22 cellular contexts compared by ENCODE assay signal in genomic region chr2:113083311-113083710, GRCh38. TPM values are rescaled to one million over a fixed set of nuclear protein-coding genes. Genes with fewer than 3 reads are reported as not detected.
DNase-seq lines count a peak whose midpoint lies in the region; ATAC-seq, FAIRE-seq and TF ChIP-seq lines count a peak whose summit lies in the region.
"Had no signal": no experiment of that assay in that cellular context is flagged by ENCODE, and none has a peak within 500 bp of the region (broad histone marks: within the 10 kb centered on the region; RNA-seq: fewer than 3 reads in every experiment).

No MANE protein-coding gene starts in this region.

- peaks cover 10% of the 10 kb centered on the region for H3K4me1 ChIP-seq in OCI-LY3 (ENCODE audit: low read length)
- H3K4me1 ChIP-seq in K562 (replicated peaks in 1 of 2; ENCODE audit: control insufficient read depth in 2 of 2, insufficient read depth in 2 of 2, low read length in 2 of 2) = no peaks in the 10 kb centered on the region
- H3K4me1 ChIP-seq in tibial nerve = peaks cover 0 to 8% (median 0%) of the 10 kb centered on the region in 4 donors
- H3K4me1 ChIP-seq: testis had no signal

- peak; percentile 49 for DNase-seq in stimulated activated CD4-positive, alpha-beta T cell treated with anti-CD3 and anti-CD28 coated beads, Interleukin-15, amount 100 ng/mL, for 24 hours
- no peak for DNase-seq in stimulated activated CD4-positive, alpha-beta T cell treated with anti-CD3 and anti-CD28 coated beads, Interleukin-4, amount 100 ng/mL, for 4 hours
- DNase-seq in K562 (ENCODE audit: extremely low read depth in 1 of 4, low spot score in 3 of 4) (no peak), tibial nerve (ENCODE audit: low spot score in 2 of 2) (peak in 1 of 2 donors; percentile 8), activated gamma-delta T cell treated with Interleukin-2 at 50 U/mL for 16 hours (no peak)
- DNase-seq: activated CD8-positive, alpha-beta T cell treated with anti-CD3 and anti-CD28 coated beads for 36 hours; CD4-positive, alpha-beta memory T cell; H7; heart right ventricle; IMR-90; natural killer cell; NCI-H2171; NCI-H524 treated with DMSO at 0.1 percent for 48 hours; stimulated activated CD4-positive, alpha-beta T cell treated with anti-CD3 and anti-CD28 coated beads, Interleukin-12 subunit alpha, Interleukin-12 subunit beta, amount 100 ng/mL, for 4 hours; SW 1271; testis had no signal

- CTCF ChIA-PET in K562 (lab: Yijun Ruan, JAX; ENCODE audit: low intra/inter-chr PET ratio) = no interaction called here

- POLR2A ChIA-PET in K562 (lab: Yijun Ruan, JAX) = no interaction called here

- H3K79me2 ChIP-seq in OCI-LY3 (ENCODE audit: low read length) = no peaks in the 10 kb centered on the region
- no peaks in the 10 kb centered on the region for H3K79me2 ChIP-seq in K562 (ENCODE audit: control insufficient read depth, insufficient read depth, low read length)

- peak overlapping the region; percentile 55 for H3K4me2 ChIP-seq in OCI-LY3 (ENCODE audit: low read length)
- H3K4me2 ChIP-seq in K562 (ENCODE audit: insufficient read depth, low read length) = no peak overlapping the region

- H3K27me3 ChIP-seq in OCI-LY3 (ENCODE audit: low read depth, low read length) (peaks cover 28% of the 10 kb centered on the region), K562 (ENCODE audit: control insufficient read depth in 2 of 2, insufficient read depth in 2 of 2, low read length in 2 of 2) (peaks cover 2 to 4% of the 10 kb centered on the region in 2 experiments; a peak in 2 of 5 replicates), tibial nerve (no peaks in the 10 kb centered on the region)
- H3K27me3 ChIP-seq: testis had no signal

- peak overlapping the region; percentile 39 for H3K4me3 ChIP-seq in OCI-LY3 (ENCODE audit: low read length)
- H3K4me3 ChIP-seq in K562 = no peak overlapping the region
- no peak overlapping the region for H3K4me3 ChIP-seq in tibial nerve
- H3K4me3 ChIP-seq: heart right ventricle, testis had no signal

- H3K9me3 ChIP-seq in OCI-LY3 (ENCODE audit: insufficient read depth, low read length) = no peaks in the 10 kb centered on the region
- H3K9me3 ChIP-seq in K562 (replicated peaks; ENCODE audit: control insufficient read depth, insufficient read depth, low read depth, low read length) = no peaks in the 10 kb centered on the region
- no peaks in the 10 kb centered on the region for H3K9me3 ChIP-seq in tibial nerve
- H3K9me3 ChIP-seq: testis had no signal

- TF ChIP-seq CTCF in OCI-LY3 (IDR thresholded peaks at IDR 0.05; ENCODE audit: low read depth, low read length) (no peak), K562 (IDR thresholded peaks at IDR 0.05 in 2 of 3, conservative IDR thresholded peaks at IDR 0.05 in 1 of 3; ENCODE audit: insufficient read depth in 2 of 3, low read depth in 1 of 3, low read length in 3 of 3) (no peak), tibial nerve (IDR thresholded peaks at IDR 0.05) (no peak)

- H4K20me1 ChIP-seq in OCI-LY3 (ENCODE audit: insufficient read depth, low read length) (no peaks in the 10 kb centered on the region), K562 (replicated peaks; ENCODE audit: control insufficient read depth, insufficient read depth, low read length) (no peaks in the 10 kb centered on the region; the same call in 1 of the 2 replicates)

- TF ChIP-seq EP300 in K562 (IDR thresholded peaks at IDR 0.05; ENCODE audit: low read length) = no peak
- TF ChIP-seq EP300 in tibial nerve (IDR thresholded peaks at IDR 0.05) = peak; percentile 16 to 27

- H3K27ac ChIP-seq in OCI-LY3 (ENCODE audit: low read length) (no peak overlapping the region), K562 (ENCODE audit: extremely low read depth, low read depth, low read length) (no peak overlapping the region), tibial nerve (no peak overlapping the region)
- H3K27ac ChIP-seq: testis had no signal

- no peaks in the 10 kb centered on the region for H3K9me1 ChIP-seq in K562 (ENCODE audit: control insufficient read depth, insufficient read depth, low read length)

- 0% methylated on average over 8 of the region's 8 CpGs for WGBS in K562 (ENCODE audit: insufficient coverage, low coverage, missing lambda C conversion rate)
- WGBS in tibial nerve, 2 donors = 77 to 83% methylated on average over 8 of the region's 8 CpGs

- in situ Hi-C loops in K562 (cut with MboI) = no loop called here

- H3K36me3 ChIP-seq in OCI-LY3 (replicated peaks; ENCODE audit: low read depth, low read length) = no peaks in the 10 kb centered on the region
- no peaks in the 10 kb centered on the region for H3K36me3 ChIP-seq in K562 (ENCODE audit: control insufficient read depth, insufficient read depth, low read length)
- H3K36me3 ChIP-seq in tibial nerve = no peaks in the 10 kb centered on the region
- H3K36me3 ChIP-seq: heart right ventricle had no signal

- no peak overlapping the region for H3K9ac ChIP-seq in OCI-LY3 (ENCODE audit: low read length)
- no peak overlapping the region for H3K9ac ChIP-seq in K562 (ENCODE audit: insufficient read depth in 1 of 2, low read depth in 2 of 2, low read length in 2 of 2)

- intact Hi-C loops in K562 (cut with micrococcal nuclease) = loop anchor here (5.0 to 10.0 kb wide), 3 partner anchors 119 to 309 kb away; no protein-coding TSS in a partner anchor

- TF ChIP-seq RAD21 in K562 (CRISPR knock-in tag; conservative IDR thresholded peaks at IDR 0.05 in 1 of 2, IDR thresholded peaks at IDR 0.05 in 1 of 2) = no peak

- peak overlapping the region; percentile 54 for H2AFZ ChIP-seq in OCI-LY3 (ENCODE audit: low read depth, low read length)
- no peak overlapping the region for H2AFZ ChIP-seq in K562 (ENCODE audit: low read depth, low read length)

- ATAC-seq in K562 (no peak), HG03342 (IDR thresholded peaks at IDR 0.05; ENCODE audit: unreplicated experiment) (no peak)

- BruUV-seq in K562 (replicated peaks; lab: Mats Ljungman, UMichigan) = no TSS peak

- TF ChIP-seq POLR2A in K562 (conservative IDR thresholded peaks at IDR 0.05) = no peak
- TF ChIP-seq POLR2A in tibial nerve (IDR thresholded peaks at IDR 0.05) = no peak

- FAIRE-seq in K562 (lab: Jason Lieb, UNC) = no peak

RNA-seq across cellular contexts. Expression of gene IL1F10, which starts 15.5 kb away (rescaled TPM):
- total RNA-seq in K562 (2011; cell fraction: chromatin; rRNA removed; ENCODE audit: low replicate concordance) = not detected in 2 replicates
- not detected in 2 replicates for total RNA-seq in K562 (2011; cell fraction: nucleolus; rRNA removed)
- not detected in 2 replicates for total RNA-seq in K562 (2011; cell fraction: nucleoplasm; rRNA removed)
- not detected in 2 replicates for total RNA-seq in K562 (2014; rRNA removed)
- not detected in 2 replicates for total RNA-seq in K562 (2014; rRNA removed; fragmentation: Illumina TruSeq; extraction: Trizol)
- not detected in 2 replicates for total RNA-seq in K562 (2015; rRNA removed; fragmentation: Illumina TruSeq; extraction: Trizol)
- total RNA-seq in K562 (2021) = not detected in 2 replicates
- polyA plus RNA-seq in K562 (2011; rRNA removed) = not detected in 2 replicates
- polyA plus RNA-seq in K562 (2011; cell fraction: cytosol; rRNA removed) = not detected in 2 replicates
- polyA plus RNA-seq in K562 (2011; cell fraction: nucleus; rRNA removed) = not detected in 2 replicates
- not detected in 2 replicates for polyA plus RNA-seq in K562 (2012)
- not detected in 2 replicates for polyA plus RNA-seq in K562 (2014; fragmentation: Illumina TruSeq; extraction: Trizol)
- polyA plus RNA-seq in K562 (2014; fragmentation: Nextera tagmentation; extraction: Ambion mirVana) = not detected
- not detected in 2 replicates for polyA plus RNA-seq in K562 (2014; rRNA removed)
- polyA minus RNA-seq in K562 (2011; rRNA and poly(A)+ RNA removed) = not detected in 2 replicates
- not detected in 2 replicates for polyA minus RNA-seq in K562 (2011; cell fraction: cytosol; rRNA and poly(A)+ RNA removed)
- polyA minus RNA-seq in K562 (2011; cell fraction: nucleus; rRNA and poly(A)+ RNA removed) = not detected in 2 replicates
- total RNA-seq in tibial nerve = not detected
- total RNA-seq: activated CD8-positive, alpha-beta T cell treated with anti-CD3 and anti-CD28 coated beads for 36 hours; activated naive CD4-positive, alpha-beta T cell treated with anti-CD3 and anti-CD28 coated beads, Interleukin-2, amount 50 U/mL, for 72 hours; CD4-positive, alpha-beta memory T cell; H7; heart right ventricle; IMR-90; MCF 10A; mesothelial cell of epicardium; natural killer cell; osteocyte had no signal
- polyA plus RNA-seq: CD4-positive, alpha-beta memory T cell; heart right ventricle; IMR-90 had no signal

RNA-seq across cellular contexts. Expression of gene IL36RN, which starts 24.3 kb away (rescaled TPM):
- total RNA-seq in K562 (2011; cell fraction: chromatin; rRNA removed; ENCODE audit: low replicate concordance) = not detected in 2 replicates
- total RNA-seq in K562 (2011; cell fraction: nucleolus; rRNA removed) = not detected in 2 replicates
- not detected in 2 replicates for total RNA-seq in K562 (2011; cell fraction: nucleoplasm; rRNA removed)
- not detected in 2 replicates for total RNA-seq in K562 (2014; rRNA removed)
- total RNA-seq in K562 (2014; rRNA removed; fragmentation: Illumina TruSeq; extraction: Trizol) = not detected in 2 replicates
- total RNA-seq in K562 (2015; rRNA removed; fragmentation: Illumina TruSeq; extraction: Trizol) = not detected in 2 replicates
- not detected in 2 replicates for total RNA-seq in K562 (2021)
- polyA plus RNA-seq in K562 (2011; rRNA removed) = not detected in 2 replicates
- polyA plus RNA-seq in K562 (2011; cell fraction: cytosol; rRNA removed) = not detected in 2 replicates
- polyA plus RNA-seq in K562 (2011; cell fraction: nucleus; rRNA removed) = not detected in 2 replicates
- not detected in 2 replicates for polyA plus RNA-seq in K562 (2012)
- not detected in 2 replicates for polyA plus RNA-seq in K562 (2014; fragmentation: Illumina TruSeq; extraction: Trizol)
- not detected for polyA plus RNA-seq in K562 (2014; fragmentation: Nextera tagmentation; extraction: Ambion mirVana)
- not detected in 2 replicates for polyA plus RNA-seq in K562 (2014; rRNA removed)
- polyA minus RNA-seq in K562 (2011; rRNA and poly(A)+ RNA removed) = not detected in 2 replicates
- not detected in 2 replicates for polyA minus RNA-seq in K562 (2011; cell fraction: cytosol; rRNA and poly(A)+ RNA removed)
- polyA minus RNA-seq in K562 (2011; cell fraction: nucleus; rRNA and poly(A)+ RNA removed) = not detected in 2 replicates
- total RNA-seq in tibial nerve = not detected
- total RNA-seq: activated CD8-positive, alpha-beta T cell treated with anti-CD3 and anti-CD28 coated beads for 36 hours; activated naive CD4-positive, alpha-beta T cell treated with anti-CD3 and anti-CD28 coated beads, Interleukin-2, amount 50 U/mL, for 72 hours; CD4-positive, alpha-beta memory T cell; H7; heart right ventricle; IMR-90; MCF 10A; natural killer cell; osteocyte; testis had no signal
- polyA plus RNA-seq: CD4-positive, alpha-beta memory T cell; heart right ventricle; IMR-90 had no signal

RNA-seq across cellular contexts. Expression of gene IL36B, which starts 30.6 kb away (rescaled TPM):
- total RNA-seq in K562 (2011; cell fraction: chromatin; rRNA removed; ENCODE audit: low replicate concordance) = not detected in 2 replicates
- total RNA-seq in K562 (2011; cell fraction: nucleolus; rRNA removed) = not detected in 2 replicates
- total RNA-seq in K562 (2011; cell fraction: nucleoplasm; rRNA removed) = not detected in 2 replicates
- total RNA-seq in K562 (2014; rRNA removed) (not detected in 2 replicates), K562 (2014; rRNA removed; fragmentation: Illumina TruSeq; extraction: Trizol) (not detected in 2 replicates), K562 (2015; rRNA removed; fragmentation: Illumina TruSeq; extraction: Trizol) (not detected in 2 replicates), K562 (2021) (not detected in 2 replicates), tibial nerve (not detected)
- polyA plus RNA-seq in K562 (2011; rRNA removed) (not detected in 2 replicates), K562 (2014; fragmentation: Illumina TruSeq; extraction: Trizol) (not detected in 2 replicates), K562 (2014; fragmentation: Nextera tagmentation; extraction: Ambion mirVana) (not detected), K562 (2014; rRNA removed) (not detected in 2 replicates)
- 0.09 TPM in 1 of 2 replicates, not detected in the other for polyA plus RNA-seq in K562 (2011; cell fraction: cytosol; rRNA removed)
- not detected in 2 replicates for polyA plus RNA-seq in K562 (2011; cell fraction: nucleus; rRNA removed)
- not detected in 2 replicates for polyA plus RNA-seq in K562 (2012)
- not detected in 2 replicates for polyA minus RNA-seq in K562 (2011; rRNA and poly(A)+ RNA removed)
- not detected in 2 replicates for polyA minus RNA-seq in K562 (2011; cell fraction: cytosol; rRNA and poly(A)+ RNA removed)
- polyA minus RNA-seq in K562 (2011; cell fraction: nucleus; rRNA and poly(A)+ RNA removed) = not detected in 2 replicates
- total RNA-seq: activated CD8-positive, alpha-beta T cell treated with anti-CD3 and anti-CD28 coated beads for 36 hours; activated naive CD4-positive, alpha-beta T cell treated with anti-CD3 and anti-CD28 coated beads, Interleukin-2, amount 50 U/mL, for 72 hours; CD4-positive, alpha-beta memory T cell; H7; heart right ventricle; IMR-90; MCF 10A; mesothelial cell of epicardium; natural killer cell; osteocyte; testis had no signal
- polyA plus RNA-seq: CD4-positive, alpha-beta memory T cell; heart right ventricle; IMR-90 had no signal

RNA-seq across cellular contexts. Expression of gene IL1RN, which starts 44.1 kb away (rescaled TPM):
- total RNA-seq in K562 (2011; cell fraction: chromatin; rRNA removed; ENCODE audit: low replicate concordance) = not detected in 2 replicates
- not detected in 2 replicates for total RNA-seq in K562 (2011; cell fraction: nucleolus; rRNA removed)
- total RNA-seq in K562 (2011; cell fraction: nucleoplasm; rRNA removed) = not detected in 2 replicates
- total RNA-seq in K562 (2014; rRNA removed) (not detected in 2 replicates), K562 (2014; rRNA removed; fragmentation: Illumina TruSeq; extraction: Trizol) (not detected in 2 replicates), K562 (2015; rRNA removed; fragmentation: Illumina TruSeq; extraction: Trizol) (not detected in 2 replicates), K562 (2021) (not detected in 2 replicates), tibial nerve (under 1 TPM in 1 of 4 donors, not detected in 3; 0.59 TPM)
- polyA plus RNA-seq in K562 (2011; rRNA removed) (0.13 TPM in 1 of 2 replicates, not detected in the other), K562 (2014; fragmentation: Illumina TruSeq; extraction: Trizol) (not detected in 2 replicates), K562 (2014; fragmentation: Nextera tagmentation; extraction: Ambion mirVana) (not detected), K562 (2014; rRNA removed) (not detected in 2 replicates)
- polyA plus RNA-seq in K562 (2011; cell fraction: cytosol; rRNA removed) = 0.12 TPM in 1 of 2 replicates, not detected in the other
- polyA plus RNA-seq in K562 (2011; cell fraction: nucleus; rRNA removed) = not detected in 2 replicates
- 0.13 and 0.26 TPM in 2 replicates for polyA plus RNA-seq in K562 (2012)
- not detected in 2 replicates for polyA minus RNA-seq in K562 (2011; rRNA and poly(A)+ RNA removed)
- polyA minus RNA-seq in K562 (2011; cell fraction: cytosol; rRNA and poly(A)+ RNA removed) = not detected in 2 replicates
- polyA minus RNA-seq in K562 (2011; cell fraction: nucleus; rRNA and poly(A)+ RNA removed) = not detected in 2 replicates
- total RNA-seq: H7, IMR-90, MCF 10A, mesothelial cell of epicardium, osteocyte had no signal
- polyA plus RNA-seq: CD4-positive, alpha-beta memory T cell; IMR-90 had no signal
